In the genomic region with DNA sequence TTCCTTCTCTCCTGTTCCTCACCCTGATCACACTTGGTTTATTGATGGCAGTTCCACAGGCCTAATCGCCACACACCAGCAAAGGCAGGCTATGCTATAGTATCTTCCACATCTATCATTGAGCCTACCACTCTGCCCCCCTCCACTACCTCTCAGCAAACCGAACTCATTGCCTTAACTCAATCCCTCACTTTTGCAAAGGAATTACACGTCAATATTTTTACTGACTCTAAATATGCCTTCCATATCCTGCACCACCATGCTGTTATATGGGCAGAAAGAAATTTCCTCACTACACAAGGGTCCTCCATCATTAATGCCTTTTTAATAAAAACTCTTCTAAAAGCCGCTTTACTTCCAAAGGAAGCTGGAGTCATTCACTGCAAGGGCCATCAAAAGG, we compare ENCODE assay signal across 2 cellular contexts.
DNase-seq lines count a peak whose midpoint lies in the region; ATAC-seq, FAIRE-seq and TF ChIP-seq lines count a peak whose summit lies in the region.
"Not testable (repeated sequence)": the region's sequence is repeated elsewhere in the genome, so short reads cannot be mapped to it uniquely, and the experiment has no call there.

No MANE protein-coding gene starts in this region.

- H3K4me3 ChIP-seq in HEK293 (ENCODE audit: low read depth, low read length); K562: not testable (repeated sequence)

- not testable (repeated sequence) for BruUV-seq in K562 (replicated peaks; lab: Mats Ljungman, UMichigan)

- not testable (repeated sequence) for H3K27ac ChIP-seq in HEK293 (ENCODE audit: extremely low read depth, low read depth, low read length); K562 (ENCODE audit: extremely low read depth, low read depth, low read length)

- not testable (repeated sequence) for TF ChIP-seq CTCF in HEK293 (tag by site-specific recombination; IDR thresholded peaks at IDR 0.05); K562 (IDR thresholded peaks at IDR 0.05 in 2 of 3, conservative IDR thresholded peaks at IDR 0.05 in 1 of 3; ENCODE audit: insufficient read depth in 2 of 3, low read depth in 1 of 3, low read length in 3 of 3)

- H3K9me1 ChIP-seq in K562 (ENCODE audit: control insufficient read depth, insufficient read depth, low read length): not testable (repeated sequence)

- H2AFZ ChIP-seq in K562 (ENCODE audit: low read depth, low read length): not testable (repeated sequence)

- H3K4me2 ChIP-seq in K562 (ENCODE audit: insufficient read depth, low read length): not testable (repeated sequence)

- CTCF ChIA-PET in HEK293 (lab: Yijun Ruan, JAX): not testable (repeated sequence)
- CTCF ChIA-PET in K562 (lab: Yijun Ruan, JAX; ENCODE audit: low intra/inter-chr PET ratio): interaction anchor here (0.6 kb wide), 1 partner anchor 201 kb away, joined by 3 read pairs; no protein-coding TSS in a partner anchor

- FAIRE-seq in K562 (lab: Jason Lieb, UNC): not testable (repeated sequence)

- not testable (repeated sequence) for H3K36me3 ChIP-seq in HEK293 (ENCODE audit: control insufficient read depth in 2 of 2, insufficient read depth in 1 of 2, low read length in 2 of 2); K562 (ENCODE audit: control insufficient read depth, insufficient read depth, low read length)

- TF ChIP-seq RAD21 in K562 (CRISPR knock-in tag; conservative IDR thresholded peaks at IDR 0.05 in 1 of 2, IDR thresholded peaks at IDR 0.05 in 1 of 2): not testable (repeated sequence)

- not testable (repeated sequence) for H3K9ac ChIP-seq in K562 (ENCODE audit: insufficient read depth in 1 of 2, low read depth in 2 of 2, low read length in 2 of 2)

- POLR2A ChIA-PET in HEK293 (lab: Yijun Ruan, JAX); K562 (lab: Yijun Ruan, JAX): not testable (repeated sequence)

- not testable (repeated sequence) for ATAC-seq in K562

- DNase-seq in K562 (ENCODE audit: extremely low read depth in 1 of 4, low spot score in 3 of 4): not testable (repeated sequence)

- not testable (repeated sequence) for H3K27me3 ChIP-seq in K562 (ENCODE audit: control insufficient read depth in 2 of 2, insufficient read depth in 2 of 2, low read length in 2 of 2)

- not testable (repeated sequence) for H3K9me3 ChIP-seq in HEK293 (ENCODE audit: control insufficient read depth, insufficient read depth, low read depth, low read length)
- peaks cover 29% of the 10 kb centered on the region for H3K9me3 ChIP-seq in K562 (replicated peaks; ENCODE audit: control insufficient read depth, insufficient read depth, low read depth, low read length)

- WGBS in K562 (ENCODE audit: insufficient coverage, low coverage, missing lambda C conversion rate): 26% methylated on average over 4 of the region's 4 CpGs

- not testable (repeated sequence) for H3K79me2 ChIP-seq in K562 (ENCODE audit: control insufficient read depth, insufficient read depth, low read length)

- TF ChIP-seq EP300 in K562 (IDR thresholded peaks at IDR 0.05; ENCODE audit: low read length): peak; percentile 39; the same call in 1 of the 2 replicates

- not testable (repeated sequence) for H4K20me1 ChIP-seq in K562 (replicated peaks; ENCODE audit: control insufficient read depth, insufficient read depth, low read length)

- H3K4me1 ChIP-seq in HEK293 (ENCODE audit: control insufficient read depth, insufficient read depth, low read length); K562 (replicated peaks in 1 of 2; ENCODE audit: control insufficient read depth in 2 of 2, insufficient read depth in 2 of 2, low read length in 2 of 2): not testable (repeated sequence)

- in situ Hi-C loops in K562 (cut with MboI): not testable (repeated sequence)

- intact Hi-C loops in K562 (cut with micrococcal nuclease): not testable (repeated sequence)

- TF ChIP-seq POLR2A in K562 (conservative IDR thresholded peaks at IDR 0.05): not testable (repeated sequence)

TF ChIP-seq in HEK293, 187 proteins besides CTCF, POLR2A, EP300 and RAD21:
- peak; percentile 51; the same call in 1 of the 2 replicates for TF ChIP-seq ZNF600 (tag by site-specific recombination; IDR thresholded peaks at IDR 0.05)
TF ChIP-seq in HEK293: peak in this region for 1; not testable (repeated sequence) for 186.

TF ChIP-seq in K562, 482 proteins besides CTCF, POLR2A, EP300 and RAD21:
- TF ChIP-seq TRIM24 (IDR thresholded peaks at IDR 0.05): peak; percentile 74 to 88
- TF ChIP-seq, protein P1, sequence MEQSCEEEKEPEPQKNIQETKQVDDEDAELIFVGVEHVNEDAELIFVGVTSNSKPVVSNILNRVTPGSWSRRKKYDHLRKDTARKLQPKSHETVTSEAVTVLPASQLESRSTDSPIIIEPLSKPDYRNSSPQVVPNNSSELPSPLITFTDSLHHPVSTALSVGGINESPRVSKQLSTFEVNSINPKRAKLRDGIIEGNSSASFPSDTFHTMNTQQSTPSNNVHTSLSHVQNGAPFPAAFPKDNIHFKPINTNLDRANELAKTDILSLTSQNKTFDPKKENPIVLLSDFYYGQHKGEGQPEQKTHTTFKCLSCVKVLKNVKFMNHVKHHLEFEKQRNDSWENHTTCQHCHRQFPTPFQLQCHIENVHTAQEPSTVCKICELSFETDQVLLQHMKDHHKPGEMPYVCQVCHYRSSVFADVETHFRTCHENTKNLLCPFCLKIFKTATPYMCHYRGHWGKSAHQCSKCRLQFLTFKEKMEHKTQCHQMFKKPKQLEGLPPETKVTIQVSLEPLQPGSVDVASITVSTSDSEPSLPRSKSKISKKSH (CRISPR knock-in tag; IDR thresholded peaks at IDR 0.05): 0 out of 2 replicates have a peak, but pooled peaks have one; percentile 37
- TF ChIP-seq TRIM28 (IDR thresholded peaks at IDR 0.05): peak; percentile 91
- TF ChIP-seq CBX3 (IDR thresholded peaks at IDR 0.05; ENCODE audit: borderline replicate concordance in 1 of 2, low read length in 2 of 2): peak in 1 of 2 experiments; percentile 88; a peak in 2 of 3 replicates
- TF ChIP-seq, protein P2, sequence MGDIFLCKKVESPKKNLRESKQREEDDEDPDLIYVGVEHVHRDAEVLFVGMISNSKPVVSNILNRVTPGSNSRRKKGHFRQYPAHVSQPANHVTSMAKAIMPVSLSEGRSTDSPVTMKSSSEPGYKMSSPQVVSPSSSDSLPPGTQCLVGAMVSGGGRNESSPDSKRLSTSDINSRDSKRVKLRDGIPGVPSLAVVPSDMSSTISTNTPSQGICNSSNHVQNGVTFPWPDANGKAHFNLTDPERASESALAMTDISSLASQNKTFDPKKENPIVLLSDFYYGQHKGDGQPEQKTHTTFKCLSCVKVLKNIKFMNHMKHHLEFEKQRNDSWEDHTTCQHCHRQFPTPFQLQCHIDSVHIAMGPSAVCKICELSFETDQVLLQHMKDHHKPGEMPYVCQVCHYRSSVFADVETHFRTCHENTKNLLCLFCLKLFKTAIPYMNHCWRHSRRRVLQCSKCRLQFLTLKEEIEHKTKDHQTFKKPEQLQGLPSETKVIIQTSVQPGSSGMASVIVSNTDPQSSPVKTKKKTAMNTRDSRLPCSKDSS (IDR thresholded peaks at IDR 0.05; ENCODE audit: low read depth, partially characterized antibody): peak; percentile 88
- peak; percentile 88 for TF ChIP-seq CBX5 (IDR thresholded peaks at IDR 0.05; ENCODE audit: borderline replicate concordance, low read depth)
- peak; percentile 42; the same call in 1 of the 2 replicates for TF ChIP-seq ZEB2 (IDR thresholded peaks at IDR 0.05)
TF ChIP-seq in K562: peak in this region for 7; not testable (repeated sequence) for 475.
